In genomic region chr10:3781458-3782098, GRCh38 we compare ENCODE assay signal across 8 cellular contexts. TPM values are rescaled to one million over a fixed set of nuclear protein-coding genes. Genes with fewer than 3 reads are reported as not detected.
DNase-seq lines count a peak whose midpoint lies in the region; ATAC-seq, FAIRE-seq and TF ChIP-seq lines count a peak whose summit lies in the region.

No MANE protein-coding gene starts in this region.

- CTCF ChIA-PET in PC-9 (lab: Charles Lee): interaction anchor here (1.2 kb wide), 1 partner anchor 19 kb away, joined by 3 read pairs; no protein-coding TSS in a partner anchor

- H3K27ac Mint-ChIP-seq in astrocyte (ENCODE audit: unreplicated experiment): peak overlapping the region; percentile 100
- peak overlapping the region; percentile 100 for H3K27ac Mint-ChIP-seq in stimulated activated naive CD8-positive, alpha-beta T cell treated with anti-CD3 and anti-CD28 coated beads, Interleukin-15, amount 100 ng/mL, for 72 hours

- no peaks in the 10 kb centered on the region for H3K27me3 Mint-ChIP-seq in astrocyte (ENCODE audit: low read depth, unreplicated experiment)
- no peaks in the 10 kb centered on the region for H3K27me3 Mint-ChIP-seq in stimulated activated naive CD8-positive, alpha-beta T cell treated with anti-CD3 and anti-CD28 coated beads, Interleukin-15, amount 100 ng/mL, for 72 hours

- POLR2A ChIA-PET in PC-9 (lab: Charles Lee; ENCODE audit: unreplicated experiment): no interaction called here

- H3K27ac ChIP-seq in PC-9 (peak overlapping the region; percentile 98), astrocyte (ENCODE audit: low read depth, low read length) (peak overlapping the region; percentile 98)

- TF ChIP-seq CTCF in PC-9 (conservative IDR thresholded peaks at IDR 0.05): peak; percentile 37
- peak; percentile 25 for TF ChIP-seq CTCF in astrocyte (IDR thresholded peaks at IDR 0.05; ENCODE audit: insufficient read depth, low read depth, low read length)

- peak overlapping the region; percentile 66 for H3K4me3 ChIP-seq in PC-9
- peak overlapping the region; percentile 97 for H3K4me3 ChIP-seq in astrocyte (ENCODE audit: insufficient read depth, low read depth, low read length)

- peak overlapping the region; percentile 100 for H3K9ac ChIP-seq in astrocyte (ENCODE audit: low read length)

- peaks cover 61% of the 10 kb centered on the region for H3K4me1 ChIP-seq in PC-9 (replicated peaks; ENCODE audit: insufficient read depth)
- H3K4me1 ChIP-seq in astrocyte (ENCODE audit: insufficient read depth, low read length): peaks cover 59% of the 10 kb centered on the region

- intact Hi-C loops in PC-9 (cut with micrococcal nuclease; ENCODE audit: unreplicated experiment): loop anchor here (1.0 to 10.0 kb wide), 13 partner anchors 18 to 875 kb away; no protein-coding TSS in a partner anchor

- H3K4me3 Mint-ChIP-seq in astrocyte (ENCODE audit: unreplicated experiment): peak overlapping the region; percentile 99
- H3K4me3 Mint-ChIP-seq in stimulated activated naive CD8-positive, alpha-beta T cell treated with anti-CD3 and anti-CD28 coated beads, Interleukin-15, amount 100 ng/mL, for 72 hours: peak overlapping the region; percentile 93 to 95

- peaks cover 62% of the 10 kb centered on the region for H3K36me3 Mint-ChIP-seq in astrocyte (ENCODE audit: low read depth, unreplicated experiment)

- no peaks in the 10 kb centered on the region for H3K9me2 ChIP-seq in PC-9 (ENCODE audit: insufficient read depth)

- BruUV-seq in PC-9 (replicated peaks; lab: Mats Ljungman, UMichigan): no TSS peak

- H3K79me2 ChIP-seq in PC-9 (ENCODE audit: low read depth) (peaks cover 79% of the 10 kb centered on the region), astrocyte (ENCODE audit: insufficient read depth, low read length) (peaks cover 77% of the 10 kb centered on the region)

- peaks cover 4% of the 10 kb centered on the region for H3K9me3 Mint-ChIP-seq in astrocyte (ENCODE audit: unreplicated experiment)
- no peaks in the 10 kb centered on the region for H3K9me3 Mint-ChIP-seq in stimulated activated naive CD8-positive, alpha-beta T cell treated with anti-CD3 and anti-CD28 coated beads, Interleukin-15, amount 100 ng/mL, for 72 hours

- FAIRE-seq in astrocyte (lab: Jason Lieb, UNC): no peak

- H3K27me3 ChIP-seq in PC-9 (ENCODE audit: insufficient read depth, low read depth): no peaks in the 10 kb centered on the region
- H3K27me3 ChIP-seq in astrocyte (ENCODE audit: insufficient read depth, low read length): no peaks in the 10 kb centered on the region

- H2AFZ ChIP-seq in PC-9 (no peak overlapping the region), astrocyte (ENCODE audit: low read depth, low read length) (no peak overlapping the region)

- H4K20me1 ChIP-seq in PC-9 (ENCODE audit: insufficient read depth) (no peaks in the 10 kb centered on the region), astrocyte (ENCODE audit: insufficient read depth, low read length) (peaks cover 78% of the 10 kb centered on the region)

- H3K9me3 ChIP-seq in PC-9 (ENCODE audit: insufficient read depth, low read depth) (no peaks in the 10 kb centered on the region), astrocyte (ENCODE audit: insufficient read depth, low read depth, low read length) (no peaks in the 10 kb centered on the region)

- H3K4me2 ChIP-seq in PC-9 (peak overlapping the region; percentile 83), astrocyte (ENCODE audit: low read length) (peak overlapping the region; percentile 91)

- no peak for ATAC-seq in stimulated activated naive CD8-positive, alpha-beta T cell treated with anti-CD3 and anti-CD28 coated beads, Interleukin-15, amount 100 ng/mL, for 72 hours

- H3K4me1 Mint-ChIP-seq in astrocyte (ENCODE audit: low read depth, unreplicated experiment): peaks cover 23% of the 10 kb centered on the region
- peaks cover 82% of the 10 kb centered on the region for H3K4me1 Mint-ChIP-seq in stimulated activated naive CD8-positive, alpha-beta T cell treated with anti-CD3 and anti-CD28 coated beads, Interleukin-15, amount 100 ng/mL, for 72 hours

- DNase-seq in GM03348 (ENCODE audit: low spot score) (peak; percentile 79), PC-9 (no peak), astrocyte (ENCODE audit: low read depth) (peak; percentile 48), islet precursor cell (peak; percentile 70), HuH-7 (ENCODE audit: low spot score) (no peak), NCI-H1105 treated with DMSO at 0.1 percent for 48 hours (lab: John Stamatoyannopoulos, UW) (no peak), NCI-H345 treated with DMSO at 0.1 percent for 48 hours (lab: John Stamatoyannopoulos, UW; ENCODE audit: unreplicated experiment) (no peak)
- DNase-seq in stimulated activated naive CD8-positive, alpha-beta T cell treated with anti-CD3 and anti-CD28 coated beads, Interleukin-15, amount 100 ng/mL, for 72 hours: peak in 1 of 2 donors; percentile 40

- H3F3A ChIP-seq in PC-9 (ENCODE audit: insufficient read depth, low read depth): peaks cover 47% of the 10 kb centered on the region

- peaks cover 34% of the 10 kb centered on the region for H3K36me3 ChIP-seq in PC-9 (ENCODE audit: low read depth)
- H3K36me3 ChIP-seq in astrocyte (ENCODE audit: insufficient read depth, low read length): peaks cover 54% of the 10 kb centered on the region

RNA-seq across cellular contexts. Expression of gene KLF6, which starts 3.4 kb away (rescaled TPM):
- 27.7 and 41.9 TPM in 2 replicates for total RNA-seq in PC-9 (2021)
- total RNA-seq in astrocyte: 250 and 319 TPM in 2 replicates

Comparison
In these comparisons a context has a peak if more than half of its experiments do, and no peak if none do; other contexts are left out.
1. DNase-seq: peak in GM03348 (single experiment), astrocyte (single experiment) and islet precursor cell (single experiment); none in PC-9 (0 of 2), HuH-7 (single experiment), NCI-H1105 treated with DMSO at 0.1 percent for 48 hours (single experiment) and NCI-H345 treated with DMSO at 0.1 percent for 48 hours (single experiment).